Comparison of ENCODE assay signal across 1 cellular context in genomic region chr1:178733972-178734371, GRCh38.
TF ChIP-seq lines count a peak whose summit lies in the region.

No MANE protein-coding gene starts in this region.

TF ChIP-seq in GM23338, 12 proteins besides CTCF, POLR2A, EP300 and RAD21 (continued from another document):
- TF ChIP-seq, protein P1, sequence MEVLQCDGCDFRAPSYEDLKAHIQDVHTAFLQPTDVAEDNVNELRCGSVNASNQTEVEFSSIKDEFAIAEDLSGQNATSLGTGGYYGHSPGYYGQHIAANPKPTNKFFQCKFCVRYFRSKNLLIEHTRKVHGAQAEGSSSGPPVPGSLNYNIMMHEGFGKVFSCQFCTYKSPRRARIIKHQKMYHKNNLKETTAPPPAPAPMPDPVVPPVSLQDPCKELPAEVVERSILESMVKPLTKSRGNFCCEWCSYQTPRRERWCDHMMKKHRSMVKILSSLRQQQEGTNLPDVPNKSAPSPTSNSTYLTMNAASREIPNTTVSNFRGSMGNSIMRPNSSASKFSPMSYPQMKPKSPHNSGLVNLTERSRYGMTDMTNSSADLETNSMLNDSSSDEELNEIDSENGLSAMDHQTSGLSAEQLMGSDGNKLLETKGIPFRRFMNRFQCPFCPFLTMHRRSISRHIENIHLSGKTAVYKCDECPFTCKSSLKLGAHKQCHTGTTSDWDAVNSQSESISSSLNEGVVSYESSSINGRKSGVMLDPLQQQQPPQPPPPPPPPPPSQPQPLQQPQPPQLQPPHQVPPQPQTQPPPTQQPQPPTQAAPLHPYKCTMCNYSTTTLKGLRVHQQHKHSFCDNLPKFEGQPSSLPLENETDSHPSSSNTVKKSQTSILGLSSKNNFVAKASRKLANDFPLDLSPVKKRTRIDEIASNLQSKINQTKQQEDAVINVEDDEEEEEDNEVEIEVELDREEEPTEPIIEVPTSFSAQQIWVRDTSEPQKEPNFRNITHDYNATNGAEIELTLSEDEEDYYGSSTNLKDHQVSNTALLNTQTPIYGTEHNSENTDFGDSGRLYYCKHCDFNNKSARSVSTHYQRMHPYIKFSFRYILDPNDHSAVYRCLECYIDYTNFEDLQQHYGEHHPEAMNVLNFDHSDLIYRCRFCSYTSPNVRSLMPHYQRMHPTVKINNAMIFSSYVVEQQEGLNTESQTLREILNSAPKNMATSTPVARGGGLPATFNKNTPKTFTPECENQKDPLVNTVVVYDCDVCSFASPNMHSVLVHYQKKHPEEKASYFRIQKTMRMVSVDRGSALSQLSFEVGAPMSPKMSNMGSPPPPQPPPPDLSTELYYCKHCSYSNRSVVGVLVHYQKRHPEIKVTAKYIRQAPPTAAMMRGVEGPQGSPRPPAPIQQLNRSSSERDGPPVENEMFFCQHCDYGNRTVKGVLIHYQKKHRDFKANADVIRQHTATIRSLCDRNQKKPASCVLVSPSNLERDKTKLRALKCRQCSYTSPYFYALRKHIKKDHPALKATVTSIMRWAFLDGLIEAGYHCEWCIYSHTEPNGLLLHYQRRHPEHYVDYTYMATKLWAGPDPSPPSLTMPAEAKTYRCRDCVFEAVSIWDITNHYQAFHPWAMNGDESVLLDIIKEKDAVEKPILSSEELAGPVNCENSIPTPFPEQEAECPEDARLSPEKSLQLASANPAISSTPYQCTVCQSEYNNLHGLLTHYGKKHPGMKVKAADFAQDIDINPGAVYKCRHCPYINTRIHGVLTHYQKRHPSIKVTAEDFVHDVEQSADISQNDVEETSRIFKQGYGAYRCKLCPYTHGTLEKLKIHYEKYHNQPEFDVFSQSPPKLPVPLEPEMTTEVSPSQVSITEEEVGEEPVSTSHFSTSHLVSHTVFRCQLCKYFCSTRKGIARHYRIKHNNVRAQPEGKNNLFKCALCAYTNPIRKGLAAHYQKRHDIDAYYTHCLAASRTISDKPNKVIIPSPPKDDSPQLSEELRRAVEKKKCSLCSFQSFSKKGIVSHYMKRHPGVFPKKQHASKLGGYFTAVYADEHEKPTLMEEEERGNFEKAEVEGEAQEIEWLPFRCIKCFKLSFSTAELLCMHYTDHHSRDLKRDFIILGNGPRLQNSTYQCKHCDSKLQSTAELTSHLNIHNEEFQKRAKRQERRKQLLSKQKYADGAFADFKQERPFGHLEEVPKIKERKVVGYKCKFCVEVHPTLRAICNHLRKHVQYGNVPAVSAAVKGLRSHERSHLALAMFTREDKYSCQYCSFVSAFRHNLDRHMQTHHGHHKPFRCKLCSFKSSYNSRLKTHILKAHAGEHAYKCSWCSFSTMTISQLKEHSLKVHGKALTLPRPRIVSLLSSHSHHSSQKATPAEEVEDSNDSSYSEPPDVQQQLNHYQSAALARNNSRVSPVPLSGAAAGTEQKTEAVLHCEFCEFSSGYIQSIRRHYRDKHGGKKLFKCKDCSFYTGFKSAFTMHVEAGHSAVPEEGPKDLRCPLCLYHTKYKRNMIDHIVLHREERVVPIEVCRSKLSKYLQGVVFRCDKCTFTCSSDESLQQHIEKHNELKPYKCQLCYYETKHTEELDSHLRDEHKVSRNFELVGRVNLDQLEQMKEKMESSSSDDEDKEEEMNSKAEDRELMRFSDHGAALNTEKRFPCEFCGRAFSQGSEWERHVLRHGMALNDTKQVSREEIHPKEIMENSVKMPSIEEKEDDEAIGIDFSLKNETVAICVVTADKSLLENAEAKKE (CRISPR knock-in tag; IDR thresholded peaks at IDR 0.05): no peak
- TF ChIP-seq, protein P2, sequence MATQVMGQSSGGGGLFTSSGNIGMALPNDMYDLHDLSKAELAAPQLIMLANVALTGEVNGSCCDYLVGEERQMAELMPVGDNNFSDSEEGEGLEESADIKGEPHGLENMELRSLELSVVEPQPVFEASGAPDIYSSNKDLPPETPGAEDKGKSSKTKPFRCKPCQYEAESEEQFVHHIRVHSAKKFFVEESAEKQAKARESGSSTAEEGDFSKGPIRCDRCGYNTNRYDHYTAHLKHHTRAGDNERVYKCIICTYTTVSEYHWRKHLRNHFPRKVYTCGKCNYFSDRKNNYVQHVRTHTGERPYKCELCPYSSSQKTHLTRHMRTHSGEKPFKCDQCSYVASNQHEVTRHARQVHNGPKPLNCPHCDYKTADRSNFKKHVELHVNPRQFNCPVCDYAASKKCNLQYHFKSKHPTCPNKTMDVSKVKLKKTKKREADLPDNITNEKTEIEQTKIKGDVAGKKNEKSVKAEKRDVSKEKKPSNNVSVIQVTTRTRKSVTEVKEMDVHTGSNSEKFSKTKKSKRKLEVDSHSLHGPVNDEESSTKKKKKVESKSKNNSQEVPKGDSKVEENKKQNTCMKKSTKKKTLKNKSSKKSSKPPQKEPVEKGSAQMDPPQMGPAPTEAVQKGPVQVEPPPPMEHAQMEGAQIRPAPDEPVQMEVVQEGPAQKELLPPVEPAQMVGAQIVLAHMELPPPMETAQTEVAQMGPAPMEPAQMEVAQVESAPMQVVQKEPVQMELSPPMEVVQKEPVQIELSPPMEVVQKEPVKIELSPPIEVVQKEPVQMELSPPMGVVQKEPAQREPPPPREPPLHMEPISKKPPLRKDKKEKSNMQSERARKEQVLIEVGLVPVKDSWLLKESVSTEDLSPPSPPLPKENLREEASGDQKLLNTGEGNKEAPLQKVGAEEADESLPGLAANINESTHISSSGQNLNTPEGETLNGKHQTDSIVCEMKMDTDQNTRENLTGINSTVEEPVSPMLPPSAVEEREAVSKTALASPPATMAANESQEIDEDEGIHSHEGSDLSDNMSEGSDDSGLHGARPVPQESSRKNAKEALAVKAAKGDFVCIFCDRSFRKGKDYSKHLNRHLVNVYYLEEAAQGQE (IDR thresholded peaks at IDR 0.05; ENCODE audit: unreplicated experiment): no peak
- no peak for TF ChIP-seq EZH2phosphoT487 (IDR thresholded peaks at IDR 0.05; ENCODE audit: unreplicated experiment)
- no peak for TF ChIP-seq NANOG (IDR thresholded peaks at IDR 0.05; ENCODE audit: borderline replicate concordance)
- TF ChIP-seq ZNF331 (CRISPR knock-in tag; IDR thresholded peaks at IDR 0.05; ENCODE audit: low read depth): no peak
- no peak for TF ChIP-seq JUNB (IDR thresholded peaks at IDR 0.05; ENCODE audit: unreplicated experiment)
- TF ChIP-seq CREB1 (CRISPR knock-in tag; IDR thresholded peaks at IDR 0.05; ENCODE audit: low read depth): no peak
- no peak for TF ChIP-seq ZNF114 (CRISPR knock-in tag; IDR thresholded peaks at IDR 0.05)
- no peak for TF ChIP-seq STAT1 (IDR thresholded peaks at IDR 0.05; ENCODE audit: unreplicated experiment)
- TF ChIP-seq, protein P3, sequence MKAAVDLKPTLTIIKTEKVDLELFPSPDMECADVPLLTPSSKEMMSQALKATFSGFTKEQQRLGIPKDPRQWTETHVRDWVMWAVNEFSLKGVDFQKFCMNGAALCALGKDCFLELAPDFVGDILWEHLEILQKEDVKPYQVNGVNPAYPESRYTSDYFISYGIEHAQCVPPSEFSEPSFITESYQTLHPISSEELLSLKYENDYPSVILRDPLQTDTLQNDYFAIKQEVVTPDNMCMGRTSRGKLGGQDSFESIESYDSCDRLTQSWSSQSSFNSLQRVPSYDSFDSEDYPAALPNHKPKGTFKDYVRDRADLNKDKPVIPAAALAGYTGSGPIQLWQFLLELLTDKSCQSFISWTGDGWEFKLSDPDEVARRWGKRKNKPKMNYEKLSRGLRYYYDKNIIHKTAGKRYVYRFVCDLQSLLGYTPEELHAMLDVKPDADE (IDR thresholded peaks at IDR 0.05): no peak
